ENCODE assay signal across 1 cellular context in the genomic region with DNA sequence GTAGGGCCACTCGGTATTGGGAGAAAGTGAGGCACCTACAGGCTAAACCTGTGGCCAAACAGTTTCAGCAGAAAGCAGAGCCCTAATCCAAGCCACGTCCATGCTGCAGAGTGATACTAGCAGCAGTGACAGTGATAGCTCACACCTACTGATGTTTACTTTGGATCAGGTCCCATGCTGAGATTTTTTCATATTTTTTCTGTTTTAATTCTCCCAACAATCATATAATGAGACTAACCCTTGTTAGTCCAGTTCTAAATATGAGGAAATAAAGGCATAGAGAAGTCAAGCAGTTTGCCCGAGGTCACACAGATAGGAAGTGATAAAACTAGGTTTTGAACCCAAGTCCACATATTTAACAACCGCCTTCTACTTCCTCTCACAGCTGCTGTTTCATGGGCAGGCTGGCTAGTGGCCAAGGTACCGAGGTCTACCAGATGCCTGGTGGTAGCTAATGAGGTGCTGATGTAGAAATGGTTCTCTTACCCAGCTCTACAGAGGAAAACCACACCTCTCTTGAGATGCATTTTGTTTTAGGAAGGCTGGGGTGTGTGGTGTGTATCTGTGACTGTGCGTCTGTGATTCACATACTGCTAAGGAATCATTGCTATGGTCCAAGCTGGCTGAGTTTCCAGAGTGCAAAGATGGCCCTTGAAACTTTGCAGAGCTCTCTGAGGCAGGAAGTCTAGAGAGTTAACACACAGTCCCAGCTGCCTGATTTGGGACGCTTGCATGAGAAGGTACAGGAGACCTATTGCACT.
TF ChIP-seq lines count a peak whose summit lies in the region.

No MANE protein-coding gene starts in this region.

TF ChIP-seq in IMR-90, 13 proteins besides CTCF, POLR2A, EP300 and RAD21 (continued from another document):
- TF ChIP-seq, protein P1, sequence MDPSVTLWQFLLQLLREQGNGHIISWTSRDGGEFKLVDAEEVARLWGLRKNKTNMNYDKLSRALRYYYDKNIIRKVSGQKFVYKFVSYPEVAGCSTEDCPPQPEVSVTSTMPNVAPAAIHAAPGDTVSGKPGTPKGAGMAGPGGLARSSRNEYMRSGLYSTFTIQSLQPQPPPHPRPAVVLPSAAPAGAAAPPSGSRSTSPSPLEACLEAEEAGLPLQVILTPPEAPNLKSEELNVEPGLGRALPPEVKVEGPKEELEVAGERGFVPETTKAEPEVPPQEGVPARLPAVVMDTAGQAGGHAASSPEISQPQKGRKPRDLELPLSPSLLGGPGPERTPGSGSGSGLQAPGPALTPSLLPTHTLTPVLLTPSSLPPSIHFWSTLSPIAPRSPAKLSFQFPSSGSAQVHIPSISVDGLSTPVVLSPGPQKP (IDR thresholded peaks at IDR 0.05; ENCODE audit: borderline replicate concordance, low read depth, low read length) = no peak
- TF ChIP-seq MAFK (IDR thresholded peaks at IDR 0.05; ENCODE audit: low read depth, low read length) = no peak
- TF ChIP-seq RFX5 (IDR thresholded peaks at IDR 0.05; ENCODE audit: low read depth, low read length) = no peak
- TF ChIP-seq SMC3 (IDR thresholded peaks at IDR 0.05; ENCODE audit: low read depth, low read length) = no peak
- no peak for TF ChIP-seq FOS (IDR thresholded peaks at IDR 0.05; ENCODE audit: low read depth, low read length)
